In the genomic region with DNA sequence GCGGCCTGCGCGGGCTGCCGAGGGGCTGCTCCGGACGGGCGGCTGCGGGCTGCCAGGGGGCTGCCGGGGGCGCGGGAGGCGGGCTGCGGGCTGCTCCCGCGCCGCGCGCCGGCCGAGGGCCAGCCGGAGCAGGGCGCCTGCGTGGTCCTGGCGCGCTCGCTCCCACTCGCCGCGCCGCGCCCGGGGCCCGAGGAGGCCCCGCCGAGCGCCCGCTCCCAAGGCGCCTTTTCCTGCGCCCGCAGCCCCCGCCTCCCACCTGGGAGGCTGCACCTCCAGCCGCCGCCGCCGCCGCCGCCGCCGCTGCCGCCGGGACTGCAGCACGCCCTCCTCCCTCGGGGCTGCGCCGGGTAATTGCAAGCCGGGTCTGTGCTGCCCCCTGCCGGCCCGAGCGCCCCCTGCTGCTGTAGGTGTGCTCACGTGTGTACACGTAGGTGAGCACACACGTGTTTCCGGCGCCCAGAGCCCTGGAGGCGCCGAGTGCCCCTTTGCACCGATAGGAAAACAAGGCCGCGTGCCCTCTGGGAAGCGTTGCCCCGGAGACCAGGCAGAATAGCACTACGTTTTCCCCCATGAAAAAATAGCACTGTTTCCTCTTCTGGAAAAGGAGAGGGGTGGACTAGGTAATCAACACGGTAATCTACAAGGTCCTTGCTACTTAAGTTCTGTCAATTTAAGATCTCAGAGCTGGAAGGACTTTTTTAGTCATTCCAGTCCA, we compare ENCODE assay signal across 8 cellular contexts. TPM values are rescaled to one million over a fixed set of nuclear protein-coding genes. Genes with fewer than 3 reads are reported as not detected.
DNase-seq lines count a peak whose midpoint lies in the region; ATAC-seq and TF ChIP-seq lines count a peak whose summit lies in the region.

Gene EPB41L4B, minus strand, starts transcription at position 326 of the 715 bp plus-strand sequence. CDS start 613 bp downstream, outside the sequence.

- TF ChIP-seq CTCF in AG09319 (IDR thresholded peaks at IDR 0.05; ENCODE audit: low read depth, low read length) (peak; percentile 81), colonic mucosa (IDR thresholded peaks at IDR 0.05) (peak; percentile 84)

- H3K9me3 ChIP-seq in colonic mucosa, result no peaks in the 10 kb centered on the region

- peak within 1 kb of the TSS; percentile 60 for H3K4me3 ChIP-seq in colonic mucosa

- peak within 1 kb of the TSS; percentile 63 to 94 for H3K9ac ChIP-seq in colonic mucosa (ENCODE audit: low read depth in 2 of 2, low read length in 2 of 2)

- H3K4me1 ChIP-seq in colonic mucosa, result peaks cover 3% of the 10 kb centered on the region

- intact Hi-C loops in colonic mucosa (cut with DNase I), result no loop called here

- peaks cover 10% of the 10 kb centered on the region for H3K27me3 ChIP-seq in colonic mucosa

- H3K36me3 ChIP-seq in colonic mucosa, result no peaks in the 10 kb centered on the region

- ATAC-seq in GM19023 (IDR thresholded peaks at IDR 0.05; ENCODE audit: unreplicated experiment), result peak; percentile 98
- peak; percentile 98 for ATAC-seq in HG03196 (IDR thresholded peaks at IDR 0.05; ENCODE audit: unreplicated experiment)

- H3K27ac ChIP-seq in colonic mucosa, result peak within 1 kb of the TSS; percentile 83

- peak; percentile 45 for DNase-seq in AG09319 (ENCODE audit: extremely low read depth, low read depth)
- peak; percentile 92 for DNase-seq in NCI-H345 (lab: John Stamatoyannopoulos, UW)
- peak; percentile 84 to 85 for DNase-seq in activated CD4-positive, alpha-beta T cell treated with anti-CD3 and anti-CD28 coated beads for 4 hours
- peak; percentile 96 for DNase-seq in colonic mucosa
- peak; percentile 96 for DNase-seq in left kidney (ENCODE audit: low read depth, low spot score)
- DNase-seq in stimulated activated CD4-positive, alpha-beta T cell treated with anti-CD3 and anti-CD28 coated beads, Interleukin-1b, Interleukin-23, amount 100 ng/mL, for 48 hours, result peak; percentile 92

RNA-seq across cellular contexts. Expression of gene EPB41L4B, which starts in this region (rescaled TPM):
- total RNA-seq in colonic mucosa, result 100 to 1,000 TPM in 1 of 2 donors, 10 to 100 TPM in 1; 87.3 to 151 TPM

Comparison
In these comparisons a context has a peak if more than half of its experiments do, and no peak if none do; other contexts are left out.
1. Peak in every context shown above with its lines: DNase-seq, ATAC-seq, H3K4me3 ChIP-seq and H3K27ac ChIP-seq.
2. DNase-seq: peak in every context shown above with its lines; median percentile 96 in colonic mucosa; 96 in left kidney; 92 in NCI-H345; 92 in stimulated activated CD4-positive, alpha-beta T cell treated with anti-CD3 and anti-CD28 coated beads, Interleukin-1b, Interleukin-23, amount 100 ng/mL, for 48 hours; 84 in activated CD4-positive, alpha-beta T cell treated with anti-CD3 and anti-CD28 coated beads for 4 hours; 45 in AG09319.